In the genomic region with DNA sequence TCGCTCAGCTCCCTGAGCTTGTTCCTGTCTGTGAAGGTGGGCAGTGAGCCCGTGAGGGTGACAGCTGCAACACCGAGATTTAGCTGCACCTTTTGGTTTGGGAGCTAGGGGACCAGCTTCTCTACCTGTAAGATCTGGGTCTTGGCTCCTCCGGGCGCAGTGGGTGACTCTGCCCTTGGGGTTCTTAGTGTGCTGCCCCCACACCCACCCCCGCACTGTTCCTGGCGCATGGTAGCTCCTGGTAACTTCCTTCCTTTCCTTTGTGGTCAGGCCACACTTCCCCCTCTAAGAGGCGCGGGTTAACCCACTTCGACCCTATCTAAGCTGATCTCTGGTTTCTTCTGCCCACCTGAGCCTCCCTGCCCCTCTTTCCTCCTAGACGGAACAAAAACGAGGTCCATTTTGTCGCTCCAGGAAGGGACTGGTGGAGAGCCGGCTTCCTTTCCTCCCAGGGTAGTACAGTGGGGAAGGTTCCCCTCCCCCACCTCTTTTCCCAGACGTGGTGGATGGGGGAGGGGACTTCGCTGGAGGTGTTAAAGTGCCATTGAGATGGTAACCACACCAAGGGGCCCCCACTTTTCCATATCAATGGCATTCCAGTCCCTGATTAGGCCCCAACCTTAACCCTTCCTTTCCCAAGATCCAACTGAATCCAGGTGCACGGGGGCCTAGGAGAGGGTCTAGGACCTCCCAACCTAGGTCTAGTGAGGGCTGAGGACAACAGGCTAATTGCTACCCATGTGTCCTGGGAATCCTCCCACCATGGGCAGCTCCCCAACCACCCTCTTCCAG, we compare ENCODE assay signal across 9 cellular contexts. TPM values are rescaled to one million over a fixed set of nuclear protein-coding genes. Genes with fewer than 3 reads are reported as not detected.
A peak's percentile ranks its signal among the peaks of the same experiment; 100 is the strongest.
DNase-seq lines count a peak whose midpoint lies in the region; ATAC-seq and TF ChIP-seq lines count a peak whose summit lies in the region.
"Had no signal": no experiment of that assay in that cellular context is flagged by ENCODE, and none has a peak within 500 bp of the region (broad histone marks: within the 10 kb centered on the region; RNA-seq: fewer than 3 reads in every experiment).

No MANE protein-coding gene starts in this region.

- H3K4me1 ChIP-seq in GM23338 (ENCODE audit: insufficient read depth) (peaks cover 68% of the 10 kb centered on the region), neutrophil (ENCODE audit: control insufficient read depth in 1 of 2, insufficient read depth in 1 of 2, low read depth in 1 of 2, low read length in 1 of 2) (peaks cover 74 to 76% of the 10 kb centered on the region in 2 experiments), mesenchymal stem cell (ENCODE audit: control insufficient read depth, insufficient read depth, low read depth, low read length) (peaks cover 34% of the 10 kb centered on the region)

- no peaks in the 10 kb centered on the region for H3K79me1 ChIP-seq in mesenchymal stem cell (replicated peaks; ENCODE audit: low read length, poor library complexity, severe bottlenecking)

- no peaks in the 10 kb centered on the region for H3K9me3 ChIP-seq in neutrophil
- H3K9me3 ChIP-seq in mesenchymal stem cell (ENCODE audit: control insufficient read depth, low read length) = no peaks in the 10 kb centered on the region

- no peak overlapping the region for H3K14ac ChIP-seq in mesenchymal stem cell (ENCODE audit: low read length in 2 of 2)

- no peak overlapping the region for H3K18ac ChIP-seq in mesenchymal stem cell (ENCODE audit: low read depth in 1 of 2, low read length in 2 of 2)

- H3K27me3 Mint-ChIP-seq in GM23338 (ENCODE audit: insufficient read depth, low read depth, poor library complexity) = peaks cover 43% of the 10 kb centered on the region
- peaks cover 27% of the 10 kb centered on the region for H3K27me3 Mint-ChIP-seq in dendritic cell treated with granulocyte-macrophage colony-stimulating factor and Interleukin-4, amounts not matched to agents 40 ng/mL and 50 ng/mL, for 4 days

- no peak overlapping the region for H4K91ac ChIP-seq in mesenchymal stem cell (ENCODE audit: low read length)

- no peak overlapping the region for H2BK5ac ChIP-seq in mesenchymal stem cell (ENCODE audit: low read depth, low read length, poor library complexity, severe bottlenecking)

- H3K4me2 ChIP-seq in GM23338 (peak overlapping the region; percentile 90), mesenchymal stem cell (ENCODE audit: low read length, poor library complexity, severe bottlenecking) (no peak overlapping the region)

- no peak overlapping the region for H2BK120ac ChIP-seq in mesenchymal stem cell (ENCODE audit: low read depth, low read length)

- H3K9me3 Mint-ChIP-seq in GM23338 = no peaks in the 10 kb centered on the region
- no peaks in the 10 kb centered on the region for H3K9me3 Mint-ChIP-seq in dendritic cell treated with granulocyte-macrophage colony-stimulating factor and Interleukin-4, amounts not matched to agents 40 ng/mL and 50 ng/mL, for 4 days

- no peak for TF ChIP-seq CTCF in GM23338 (conservative IDR thresholded peaks at IDR 0.05; ENCODE audit: low read depth in 2 of 2)
- peak; percentile 37 for TF ChIP-seq CTCF in neutrophil (IDR thresholded peaks at IDR 0.05)
- TF ChIP-seq CTCF in GM10266 (IDR thresholded peaks at IDR 0.05; ENCODE audit: control insufficient read depth, insufficient read depth, low read depth, missing control alignments) = no peak

- no peaks in the 10 kb centered on the region for H4K20me1 ChIP-seq in GM23338 (replicated peaks; ENCODE audit: insufficient read depth)

- WGBS in mesenchymal stem cell = 18% methylated on average over 12 of the region's 17 CpGs

- H2BK15ac ChIP-seq in mesenchymal stem cell (ENCODE audit: low read depth, poor library complexity, severe bottlenecking) = no peak overlapping the region

- H2AFZ ChIP-seq in GM23338 (no peak overlapping the region), mesenchymal stem cell (ENCODE audit: low read depth, low read length) (no peak overlapping the region)

- no peak overlapping the region for H3K9ac ChIP-seq in mesenchymal stem cell (ENCODE audit: low read length)

- no peaks in the 10 kb centered on the region; the same call in 1 of the 2 replicates for H3K79me2 ChIP-seq in GM23338 (replicated peaks; ENCODE audit: insufficient read depth)

- ATAC-seq in GM23338 = peak; percentile 23

- peaks cover 51% of the 10 kb centered on the region for H3K4me1 Mint-ChIP-seq in GM23338
- H3K4me1 Mint-ChIP-seq in dendritic cell treated with granulocyte-macrophage colony-stimulating factor and Interleukin-4, amounts not matched to agents 40 ng/mL and 50 ng/mL, for 4 days (ENCODE audit: low read depth) = peaks cover 48% of the 10 kb centered on the region

- peak overlapping the region in 1 of 2 experiments; percentile 64 for H3K4ac ChIP-seq in mesenchymal stem cell (ENCODE audit: low read depth in 1 of 2, low read length in 2 of 2)

- peak overlapping the region; percentile 82 for H3K4me3 Mint-ChIP-seq in GM23338
- H3K4me3 Mint-ChIP-seq in dendritic cell treated with granulocyte-macrophage colony-stimulating factor and Interleukin-4, amounts not matched to agents 40 ng/mL and 50 ng/mL, for 4 days = peak overlapping the region; percentile 72

- H3K23ac ChIP-seq in mesenchymal stem cell (ENCODE audit: low read length in 2 of 2) = no peak overlapping the region

- no peak overlapping the region for H2AK5ac ChIP-seq in mesenchymal stem cell (ENCODE audit: low read length, severe bottlenecking)

- no peak overlapping the region for H2BK12ac ChIP-seq in mesenchymal stem cell (ENCODE audit: low read length in 2 of 2)

- peak overlapping the region; percentile 55 for H3K4me3 ChIP-seq in GM23338
- peak overlapping the region; percentile 66 to 74 for H3K4me3 ChIP-seq in neutrophil (ENCODE audit: low read depth in 1 of 2, low read length in 1 of 2)
- H3K4me3 ChIP-seq in mesenchymal stem cell (ENCODE audit: insufficient read depth in 1 of 2, low read depth in 1 of 2, low read length in 2 of 2) = no peak overlapping the region

- H3K27me3 ChIP-seq in GM23338 (ENCODE audit: insufficient read depth) = peaks cover 11% of the 10 kb centered on the region
- no peaks in the 10 kb centered on the region for H3K27me3 ChIP-seq in neutrophil
- peaks cover 75 to 82% of the 10 kb centered on the region in 2 experiments for H3K27me3 ChIP-seq in mesenchymal stem cell (ENCODE audit: control insufficient read depth in 1 of 2, insufficient read depth in 1 of 2, low read length in 2 of 2)

- H3K9me2 ChIP-seq in GM23338 (ENCODE audit: insufficient read depth) = no peaks in the 10 kb centered on the region

- peak overlapping the region; percentile 100 for H3K27ac Mint-ChIP-seq in GM23338
- peak overlapping the region; percentile 81 for H3K27ac Mint-ChIP-seq in dendritic cell treated with granulocyte-macrophage colony-stimulating factor and Interleukin-4, amounts not matched to agents 40 ng/mL and 50 ng/mL, for 4 days

- no peaks in the 10 kb centered on the region for H3K36me3 ChIP-seq in GM23338 (ENCODE audit: insufficient read depth)
- peaks cover 4% of the 10 kb centered on the region for H3K36me3 ChIP-seq in neutrophil
- no peaks in the 10 kb centered on the region for H3K36me3 ChIP-seq in mesenchymal stem cell (ENCODE audit: control insufficient read depth in 1 of 2, insufficient read depth in 2 of 2, low read depth in 1 of 2, low read length in 2 of 2)

- H3K27ac ChIP-seq in GM23338 (ENCODE audit: low read depth) (peak overlapping the region; percentile 100), neutrophil (peak overlapping the region; percentile 98), mesenchymal stem cell (ENCODE audit: low read length, poor library complexity, severe bottlenecking) (no peak overlapping the region)

- DNase-seq in GM23338 (ENCODE audit: low spot score) (peak; percentile 99), NOMO-1 (lab: John Stamatoyannopoulos, UW; ENCODE audit: unreplicated experiment in 2 of 2) (peak; percentile 35 to 80), inferior parietal cortex (ENCODE audit: extremely low spot score) (no peak), GM10266 (ENCODE audit: extremely low spot score) (no peak), mesenchymal stem cell (no peak), superior temporal gyrus (ENCODE audit: extremely low spot score) (no peak)

- no peak overlapping the region for H4K8ac ChIP-seq in mesenchymal stem cell (ENCODE audit: low read length)

- peaks cover 9% of the 10 kb centered on the region; the same call in 2 of the 3 replicates for H3K36me3 Mint-ChIP-seq in GM23338 (ENCODE audit: low read depth)
- H3K36me3 Mint-ChIP-seq in dendritic cell treated with granulocyte-macrophage colony-stimulating factor and Interleukin-4, amounts not matched to agents 40 ng/mL and 50 ng/mL, for 4 days (ENCODE audit: low read depth) = peaks cover 6% of the 10 kb centered on the region

- intact Hi-C loops in dendritic cell treated with granulocyte-macrophage colony-stimulating factor and Interleukin-4, amounts not matched to agents 40 ng/mL and 50 ng/mL, for 4 days (cut with micrococcal nuclease) = loop anchor here (1.0 kb wide), 1 partner anchor 12 kb away; the partner anchor contains the start of gene TNFRSF12A

- H3F3A ChIP-seq in GM23338 (replicated peaks; ENCODE audit: low read depth) = peaks cover 43% of the 10 kb centered on the region

TF ChIP-seq in GM23338, 12 proteins besides CTCF, POLR2A, EP300 and RAD21 (continues in another document):
- peak; percentile 63 for TF ChIP-seq POLR2AphosphoS5 (IDR thresholded peaks at IDR 0.05; ENCODE audit: low read depth)
- TF ChIP-seq CREB1 (CRISPR knock-in tag; IDR thresholded peaks at IDR 0.05; ENCODE audit: low read depth) = peak; percentile 87

RNA-seq across cellular contexts. Expression of gene CLDN9, which starts 4.6 kb away (rescaled TPM):
- total RNA-seq in GM23338 (2014; rRNA removed; shearing (Covaris generic)) = 1.0 and 3.0 TPM in 2 replicates
- polyA plus RNA-seq in GM23338 (2016; fragmentation: Nextera tagmentation; extraction: Ambion mirVana) = 1.3 and 1.8 TPM in 2 replicates
- not detected for polyA plus RNA-seq in mesenchymal stem cell (2013, experiment 1 of 2)
- not detected for polyA plus RNA-seq in mesenchymal stem cell (2013, experiment 2 of 2)

RNA-seq across cellular contexts. Expression of gene CLDN6, which starts 9.8 kb away (rescaled TPM):
- total RNA-seq in GM23338 (2014; rRNA removed; shearing (Covaris generic)) = 961 and 1,028 TPM in 2 replicates
- polyA plus RNA-seq in GM23338 (2016; fragmentation: Nextera tagmentation; extraction: Ambion mirVana) = 537 and 551 TPM in 2 replicates
- polyA plus RNA-seq in mesenchymal stem cell (2013, experiment 1 of 2) = 0.04 TPM
- 0.14 TPM for polyA plus RNA-seq in mesenchymal stem cell (2013, experiment 2 of 2)
- total RNA-seq: NCI-H460 had no signal

RNA-seq across cellular contexts. Expression of gene TNFRSF12A, which starts 12.0 kb away (rescaled TPM):
- 78.0 and 100.0 TPM in 2 replicates for total RNA-seq in GM23338 (2014; rRNA removed; shearing (Covaris generic))
- 152 and 155 TPM in 2 replicates for polyA plus RNA-seq in GM23338 (2016; fragmentation: Nextera tagmentation; extraction: Ambion mirVana)
- polyA plus RNA-seq in mesenchymal stem cell (2013, experiment 1 of 2) = 95.1 TPM
- polyA plus RNA-seq in mesenchymal stem cell (2013, experiment 2 of 2) = 95.0 TPM

RNA-seq across cellular contexts. Expression of gene HCFC1R1, which starts 15.6 kb away (rescaled TPM):
- 17.5 and 30.2 TPM in 2 replicates for total RNA-seq in GM23338 (2014; rRNA removed; shearing (Covaris generic))
- polyA plus RNA-seq in GM23338 (2016; fragmentation: Nextera tagmentation; extraction: Ambion mirVana) = 192 and 211 TPM in 2 replicates
- 159 TPM for polyA plus RNA-seq in mesenchymal stem cell (2013, experiment 1 of 2)
- polyA plus RNA-seq in mesenchymal stem cell (2013, experiment 2 of 2) = 165 TPM

RNA-seq across cellular contexts. Expression of gene THOC6, which starts 15.7 kb away (rescaled TPM):
- 71.4 and 86.6 TPM in 2 replicates for total RNA-seq in GM23338 (2014; rRNA removed; shearing (Covaris generic))
- polyA plus RNA-seq in GM23338 (2016; fragmentation: Nextera tagmentation; extraction: Ambion mirVana) = 90.6 and 96.1 TPM in 2 replicates
- 11.3 TPM for polyA plus RNA-seq in mesenchymal stem cell (2013, experiment 1 of 2)
- polyA plus RNA-seq in mesenchymal stem cell (2013, experiment 2 of 2) = 11.1 TPM

Comparison
In these comparisons a context has a peak if more than half of its experiments do, and no peak if none do; other contexts are left out.
1. DNase-seq: peak in GM23338 (single experiment) and NOMO-1 (2 of 2); none in inferior parietal cortex (single experiment), GM10266 (single experiment), mesenchymal stem cell (single experiment) and superior temporal gyrus (single experiment).
2. H3K4me3 ChIP-seq: peak in GM23338 (single experiment) and neutrophil (2 of 2); none in mesenchymal stem cell (0 of 2).